Comparison of ENCODE assay signal across 8 cellular contexts in genomic region chr12:110039085-110039807, GRCh38. TPM values are rescaled to one million over a fixed set of nuclear protein-coding genes. Genes with fewer than 3 reads are reported as not detected.
DNase-seq lines count a peak whose midpoint lies in the region; ATAC-seq, FAIRE-seq and TF ChIP-seq lines count a peak whose summit lies in the region.

No MANE protein-coding gene starts in this region.

- H3K9me3 ChIP-seq in HUES6 (ENCODE audit: control insufficient read depth, insufficient read depth, low read depth, low read length) (no peaks in the 10 kb centered on the region), small intestine (ENCODE audit: control insufficient read depth, low read depth) (no peaks in the 10 kb centered on the region), neuronal stem cell (replicated peaks in 1 of 2; ENCODE audit: control insufficient read depth in 2 of 2, insufficient read depth in 1 of 2, low read depth in 1 of 2, low read length in 2 of 2) (no peaks in the 10 kb centered on the region)

- H2BK12ac ChIP-seq in neuronal stem cell (ENCODE audit: low read length) = no peak overlapping the region

- H3K4me3 ChIP-seq in HUES6 (ENCODE audit: low read depth, low read length) (no peak overlapping the region), fibroblast of the aortic adventitia (ENCODE audit: low read depth, low read length) (no peak overlapping the region), small intestine (ENCODE audit: low read depth in 1 of 2, low read length in 2 of 2) (no peak overlapping the region), neuronal stem cell (ENCODE audit: low read length in 2 of 2) (no peak overlapping the region)

- H3K36me3 Mint-ChIP-seq in activated T-cell treated with anti-CD3 and anti-CD28 coated beads, Interleukin-2, amount 50 U/mL, for 72 hours (ENCODE audit: insufficient read depth in 2 of 2) = peaks cover 5 to 18% of the 10 kb centered on the region in 2 donors

- H3K79me1 ChIP-seq in neuronal stem cell (ENCODE audit: low read depth, low read length) = no peaks in the 10 kb centered on the region

- H3K9me3 Mint-ChIP-seq in activated T-cell treated with anti-CD3 and anti-CD28 coated beads, Interleukin-2, amount 50 U/mL, for 72 hours = no peaks in the 10 kb centered on the region

- H3K4ac ChIP-seq in neuronal stem cell (ENCODE audit: low read length) = no peak overlapping the region

- H3K36me3 ChIP-seq in HUES6 (ENCODE audit: control insufficient read depth, insufficient read depth, low read length) (peaks cover 37% of the 10 kb centered on the region), small intestine (ENCODE audit: control insufficient read depth in 2 of 2, insufficient read depth in 2 of 2, low read length in 2 of 2) (peaks cover 11 to 21% of the 10 kb centered on the region in 2 donors), neuronal stem cell (replicated peaks in 1 of 2; ENCODE audit: control insufficient read depth in 2 of 2, insufficient read depth in 2 of 2, low read length in 2 of 2) (peaks cover 19 to 77% of the 10 kb centered on the region in 2 donors)

- no peak overlapping the region for H4K91ac ChIP-seq in neuronal stem cell (ENCODE audit: low read depth, low read length, poor library complexity)

- H3K23ac ChIP-seq in neuronal stem cell (ENCODE audit: low read depth, low read length, poor library complexity) = no peak overlapping the region

- H2BK120ac ChIP-seq in neuronal stem cell (ENCODE audit: low read depth, low read length) = no peak overlapping the region

- peak overlapping the region; percentile 27 to 57 for H3K4me3 Mint-ChIP-seq in activated T-cell treated with anti-CD3 and anti-CD28 coated beads, Interleukin-2, amount 50 U/mL, for 72 hours

- no peak overlapping the region for H2AK5ac ChIP-seq in neuronal stem cell (ENCODE audit: low read depth, low read length)

- peak; percentile 25 to 52 for ATAC-seq in activated T-cell treated with anti-CD3 and anti-CD28 coated beads, Interleukin-2, amount 50 U/mL, for 72 hours (replicated peaks in 1 of 2)
- ATAC-seq in GM19035 (IDR thresholded peaks at IDR 0.05; ENCODE audit: unreplicated experiment) = no peak

- 25 to 46% (median 44%) methylated on average over 5 of the region's 5 CpGs for WGBS in small intestine, 3 donors
- WGBS in neuronal stem cell (ENCODE audit: extremely low coverage in 2 of 2, insufficient read length in 2 of 2, insufficient replicate concordance in 1 of 2), 2 donors = no CpG with 5 or more reads among the region's 5 CpGs

- H3K27ac ChIP-seq in HUES6 (ENCODE audit: low read depth, low read length) (peak overlapping the region; percentile 21; the same call in 1 of the 2 replicates), small intestine (ENCODE audit: low read depth in 1 of 2, low read length in 1 of 2) (peak overlapping the region; percentile 55 to 88), neuronal stem cell (replicated peaks; ENCODE audit: low read length) (no peak overlapping the region)

- H3K4me2 ChIP-seq in neuronal stem cell (ENCODE audit: insufficient read depth, low read length, poor library complexity, severe bottlenecking) = no peak overlapping the region

- H3K27me3 ChIP-seq in HUES6 (ENCODE audit: control insufficient read depth, insufficient read depth, low read length) (no peaks in the 10 kb centered on the region), small intestine (ENCODE audit: control insufficient read depth in 2 of 2, insufficient read depth in 2 of 2, low read length in 2 of 2) (no peaks in the 10 kb centered on the region), neuronal stem cell (ENCODE audit: control insufficient read depth in 3 of 3, insufficient read depth in 3 of 3, low read depth in 1 of 3, low read length in 3 of 3) (no peaks in the 10 kb centered on the region)

- no peak overlapping the region for H3K14ac ChIP-seq in neuronal stem cell (ENCODE audit: low read length)

- H3K4me1 ChIP-seq in HUES6 (ENCODE audit: control insufficient read depth, insufficient read depth, low read length) (peaks cover 14% of the 10 kb centered on the region), small intestine (ENCODE audit: control insufficient read depth in 2 of 2, insufficient read depth in 1 of 2, low read depth in 1 of 2, low read length in 1 of 2) (peaks cover 0 to 4% of the 10 kb centered on the region in 2 donors), neuronal stem cell (ENCODE audit: control insufficient read depth in 2 of 2, insufficient read depth in 1 of 2, low read depth in 1 of 2, low read length in 2 of 2) (peaks cover 0 to 4% of the 10 kb centered on the region in 2 donors)

- TF ChIP-seq CTCF in fibroblast of the aortic adventitia (IDR thresholded peaks at IDR 0.05; ENCODE audit: insufficient read depth, low read length) = no peak

- no peak overlapping the region for H2AFZ ChIP-seq in neuronal stem cell (ENCODE audit: low read length)

- DNase-seq in AG20443 (ENCODE audit: low spot score) (peak; percentile 86), fibroblast of the aortic adventitia (ENCODE audit: low read depth) (peak; percentile 96), small intestine (peak; percentile 59), cerebellar cortex (ENCODE audit: low spot score) (no peak), neuronal stem cell (ENCODE audit: low spot score) (no peak)
- DNase-seq in activated T-cell treated with anti-CD3 and anti-CD28 coated beads, Interleukin-2, amount 50 U/mL, for 72 hours = peak; percentile 4 to 38

- H3K27me3 Mint-ChIP-seq in activated T-cell treated with anti-CD3 and anti-CD28 coated beads, Interleukin-2, amount 50 U/mL, for 72 hours (ENCODE audit: low read depth) = no peaks in the 10 kb centered on the region

- H3K18ac ChIP-seq in neuronal stem cell (ENCODE audit: low read length) = no peak overlapping the region

- no peak for FAIRE-seq in small intestine (lab: Jason Lieb, UNC)

- peaks cover 49% of the 10 kb centered on the region for H3K4me1 Mint-ChIP-seq in activated T-cell treated with anti-CD3 and anti-CD28 coated beads, Interleukin-2, amount 50 U/mL, for 72 hours (ENCODE audit: low read depth)

- H4K8ac ChIP-seq in neuronal stem cell (ENCODE audit: low read depth, low read length) = no peak overlapping the region

- no peak overlapping the region for H2BK5ac ChIP-seq in neuronal stem cell (ENCODE audit: low read length)

- no peak overlapping the region for H3K9ac ChIP-seq in HUES6 (ENCODE audit: low read length)
- no peak overlapping the region for H3K9ac ChIP-seq in neuronal stem cell (ENCODE audit: low read depth, low read length, poor library complexity)

- no peak overlapping the region for H2BK15ac ChIP-seq in neuronal stem cell (ENCODE audit: low read length)

- peak overlapping the region; percentile 82 for H3K27ac Mint-ChIP-seq in activated T-cell treated with anti-CD3 and anti-CD28 coated beads, Interleukin-2, amount 50 U/mL, for 72 hours

RNA-seq across cellular contexts. Expression of gene C12orf76, which starts 9.1 kb away (rescaled TPM):
- 10 to 100 TPM; 16.9 to 19.0 TPM for total RNA-seq in activated T-cell treated with anti-CD3 and anti-CD28 coated beads, Interleukin-2, amount 50 U/mL, for 72 hours
- 10.3 and 11.9 TPM in 2 replicates for total RNA-seq in fibroblast of the aortic adventitia (ENCODE audit: low replicate concordance)
- polyA plus RNA-seq in small intestine = 10 to 100 TPM in 1 of 3 donors, 1 to 10 TPM in 2; 5.4 to 10.8 (median 5.4) TPM
- polyA plus RNA-seq in neuronal stem cell (2013, experiment 1 of 2) = 42.5 TPM
- 43.2 TPM for polyA plus RNA-seq in neuronal stem cell (2013, experiment 2 of 2)

RNA-seq across cellular contexts. Expression of gene ANKRD13A, which starts 40.0 kb away (rescaled TPM):
- total RNA-seq in activated T-cell treated with anti-CD3 and anti-CD28 coated beads, Interleukin-2, amount 50 U/mL, for 72 hours = 10 to 100 TPM; 67.8 to 72.8 TPM
- 66.6 and 91.5 TPM in 2 replicates for total RNA-seq in fibroblast of the aortic adventitia (ENCODE audit: low replicate concordance)
- 10 to 100 TPM; 15.5 to 23.7 (median 18.6) TPM for polyA plus RNA-seq in small intestine
- 12.9 TPM for polyA plus RNA-seq in neuronal stem cell (2013, experiment 1 of 2)
- 13.6 TPM for polyA plus RNA-seq in neuronal stem cell (2013, experiment 2 of 2)

RNA-seq across cellular contexts. Expression of gene GIT2, which starts 43.1 kb away (rescaled TPM):
- total RNA-seq in activated T-cell treated with anti-CD3 and anti-CD28 coated beads, Interleukin-2, amount 50 U/mL, for 72 hours = 10 to 100 TPM; 70.0 to 74.9 TPM
- 23.6 and 50.8 TPM in 2 replicates for total RNA-seq in fibroblast of the aortic adventitia (ENCODE audit: low replicate concordance)
- polyA plus RNA-seq in small intestine = 10 to 100 TPM in 1 of 3 donors, 1 to 10 TPM in 2; 7.0 to 10.7 (median 7.4) TPM
- 13.3 TPM for polyA plus RNA-seq in neuronal stem cell (2013, experiment 1 of 2)
- polyA plus RNA-seq in neuronal stem cell (2013, experiment 2 of 2) = 13.8 TPM

Comparison
In these comparisons a context has a peak if more than half of its experiments do, and no peak if none do; other contexts are left out.
1. DNase-seq: peak in AG20443 (single experiment), activated T-cell treated with anti-CD3 and anti-CD28 coated beads, Interleukin-2, amount 50 U/mL, for 72 hours (2 of 2), fibroblast of the aortic adventitia (single experiment) and small intestine (single experiment); none in cerebellar cortex (single experiment) and neuronal stem cell (single experiment).